8 cellular contexts compared by ENCODE assay signal in the genomic region with DNA sequence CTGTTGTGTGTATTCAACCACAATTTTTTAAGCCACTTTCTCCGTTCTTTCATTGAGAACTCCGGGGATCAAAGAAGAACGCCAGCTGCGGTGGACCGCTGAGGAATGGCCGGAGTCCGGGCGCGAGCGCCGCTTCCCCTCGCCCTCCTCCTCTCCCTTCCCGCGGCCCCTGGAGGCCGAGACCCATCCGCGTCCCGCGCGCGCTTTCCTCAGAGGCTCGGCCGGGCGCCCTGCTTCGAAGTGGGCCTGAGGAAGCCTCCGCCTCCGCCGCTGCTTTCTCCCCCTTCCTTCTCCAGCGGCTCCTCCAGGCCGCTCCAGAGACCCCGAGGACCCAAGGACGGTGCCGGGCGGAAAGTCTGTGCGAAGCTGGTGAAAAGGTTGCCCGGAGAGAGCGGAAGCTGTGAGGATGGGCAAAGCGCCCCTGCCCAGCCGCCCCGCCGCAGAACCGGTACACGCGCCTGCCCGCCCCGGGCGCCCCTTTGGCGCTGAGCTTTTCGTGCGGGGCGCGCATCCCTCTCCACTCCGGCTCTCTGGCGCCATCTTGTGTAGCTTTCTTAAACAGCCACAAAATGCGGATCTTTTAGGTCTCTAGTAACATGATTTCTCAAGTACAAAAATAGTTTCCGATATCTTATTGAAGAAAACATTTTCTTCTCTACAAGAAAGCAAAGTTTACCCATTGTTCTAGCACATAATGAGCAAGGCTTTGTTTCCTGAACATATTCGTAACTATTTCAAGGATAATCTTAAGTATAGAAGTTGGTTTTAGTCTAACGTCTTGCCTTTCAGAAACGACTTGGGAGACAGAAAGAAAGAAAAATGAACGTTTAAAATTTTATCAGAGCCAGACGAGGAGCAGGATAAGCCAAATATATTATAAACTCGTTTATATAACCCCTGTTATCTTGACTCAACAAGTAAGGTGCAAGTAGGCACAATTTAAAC. TPM values are rescaled to one million over a fixed set of nuclear protein-coding genes. Genes with fewer than 3 reads are reported as not detected.
DNase-seq lines count a peak whose midpoint lies in the region; ATAC-seq and TF ChIP-seq lines count a peak whose summit lies in the region.

No MANE protein-coding gene starts in this region.

- no peaks in the 10 kb centered on the region for H3K27me3 ChIP-seq in SJCRH30
- H3K27me3 ChIP-seq in neutrophil, result peaks cover 27% of the 10 kb centered on the region
- H3K27me3 ChIP-seq in subcutaneous abdominal adipose tissue (ENCODE audit: control insufficient read depth in 5 of 5, insufficient read depth in 4 of 5, low read length in 5 of 5), result peaks cover 0 to 3% (median 0%) of the 10 kb centered on the region in 5 donors

- H3K27ac ChIP-seq in SJCRH30, result peak overlapping the region; percentile 69
- H3K27ac ChIP-seq in neutrophil, result no peak overlapping the region
- H3K27ac ChIP-seq in subcutaneous abdominal adipose tissue (ENCODE audit: low read depth, low read length), result no peak overlapping the region

- H3K4me3 ChIP-seq in SJCRH30, result peak overlapping the region; percentile 61
- H3K4me3 ChIP-seq in neutrophil (ENCODE audit: low read depth in 1 of 2, low read length in 1 of 2), result peak overlapping the region; percentile 46 to 66
- H3K4me3 ChIP-seq in subcutaneous abdominal adipose tissue (ENCODE audit: low read depth in 1 of 5, low read length in 5 of 5), result peak overlapping the region; percentile 66 to 75 (median 72)

- peak; percentile 77 for ATAC-seq in GM21576 (IDR thresholded peaks at IDR 0.05; ENCODE audit: unreplicated experiment)

- H3K9me3 ChIP-seq in SJCRH30 (replicated peaks), result no peaks in the 10 kb centered on the region
- H3K9me3 ChIP-seq in neutrophil, result no peaks in the 10 kb centered on the region
- H3K9me3 ChIP-seq in subcutaneous abdominal adipose tissue (ENCODE audit: control insufficient read depth in 5 of 5, low read length in 5 of 5), result peaks cover 0 to 10% (median 8%) of the 10 kb centered on the region in 5 donors

- peak; percentile 92 for TF ChIP-seq CTCF in LNCAP (IDR thresholded peaks at IDR 0.05)
- peak; percentile 63 for TF ChIP-seq CTCF in neutrophil (IDR thresholded peaks at IDR 0.05)

- H3K9ac ChIP-seq in subcutaneous abdominal adipose tissue (ENCODE audit: low read length in 5 of 5), result peak overlapping the region in 4 of 5 donors; percentile 51 to 74 (median 57)

- H3K4me1 ChIP-seq in SJCRH30 (no peaks in the 10 kb centered on the region), neutrophil (ENCODE audit: control insufficient read depth in 1 of 2, insufficient read depth in 1 of 2, low read depth in 1 of 2, low read length in 1 of 2) (peaks cover 6 to 11% of the 10 kb centered on the region in 2 experiments), subcutaneous abdominal adipose tissue (ENCODE audit: control insufficient read depth in 5 of 5, insufficient read depth in 5 of 5, low read length in 5 of 5) (peaks cover 0 to 12% (median 9%) of the 10 kb centered on the region in 5 donors)

- peak; percentile 77 for DNase-seq in DMS53 (lab: John Stamatoyannopoulos, UW)
- peak; percentile 87 to 96 for DNase-seq in SJCRH30
- DNase-seq in activated naive CD4-positive, alpha-beta T cell treated with Interleukin-2 at 50 U/mL for 16 hours, result peak; percentile 75
- peak; percentile 70 for DNase-seq in germinal center (ENCODE audit: low spot score)

- H3K36me3 ChIP-seq in SJCRH30 (no peaks in the 10 kb centered on the region), neutrophil (no peaks in the 10 kb centered on the region), subcutaneous abdominal adipose tissue (ENCODE audit: control insufficient read depth in 5 of 5, insufficient read depth in 5 of 5, low read length in 5 of 5) (no peaks in the 10 kb centered on the region)

RNA-seq across cellular contexts. Expression of a gene that starts 59.2 kb away (rescaled TPM):
- total RNA-seq in SJCRH30 (2014; rRNA removed; shearing (Covaris generic)), result 8.3 and 10.9 TPM in 2 replicates
